ENCODE assay signal across 8 cellular contexts in genomic region chr18:2655954-2656236, GRCh38. TPM values are rescaled to one million over a fixed set of nuclear protein-coding genes. Genes with fewer than 3 reads are reported as not detected.
DNase-seq lines count a peak whose midpoint lies in the region; TF ChIP-seq lines count a peak whose summit lies in the region.

No MANE protein-coding gene starts in this region.

- no peak for TF ChIP-seq CTCF in GM06990 (IDR thresholded peaks at IDR 0.05; ENCODE audit: insufficient read depth, low read length, poor library complexity, severe bottlenecking)

- 0 to 1% methylated on average over 30 to 37 of the region's 37 CpGs for WGBS in esophagus, 2 donors

- no peaks in the 10 kb centered on the region for H3K27me3 ChIP-seq in GM06990 (replicated peaks; ENCODE audit: control insufficient read depth, insufficient read depth, low read length)
- no peaks in the 10 kb centered on the region for H3K27me3 ChIP-seq in HAP-1 (ENCODE audit: low read depth)
- H3K27me3 ChIP-seq in SJCRH30, result no peaks in the 10 kb centered on the region
- H3K27me3 ChIP-seq in esophagus (ENCODE audit: control insufficient read depth in 1 of 2, insufficient read depth in 2 of 2, low read length in 2 of 2), result no peaks in the 10 kb centered on the region

- peak overlapping the region; percentile 85 for H3K27ac ChIP-seq in SJCRH30
- peak overlapping the region; percentile 97 to 98 for H3K27ac ChIP-seq in esophagus (ENCODE audit: low read depth in 2 of 2, low read length in 1 of 2)

- H3K9me3 ChIP-seq in HAP-1 (no peaks in the 10 kb centered on the region), SJCRH30 (replicated peaks) (no peaks in the 10 kb centered on the region), esophagus (ENCODE audit: control insufficient read depth in 2 of 2, insufficient read depth in 1 of 2, low read depth in 1 of 2, low read length in 1 of 2) (no peaks in the 10 kb centered on the region)

- in situ Hi-C loops in HAP-1 (cut with MboI; ENCODE audit: low sequenced_read_pairs), result no loop called here

- no peak for DNase-seq in GM06990 (ENCODE audit: extremely low read depth, insufficient read length)
- DNase-seq in HAP-1 (ENCODE audit: low spot score in 2 of 2), result no peak
- no peak for DNase-seq in SJCRH30
- DNase-seq in pons (ENCODE audit: low spot score), result peak; percentile 14
- DNase-seq in NCI-H1694 treated with DMSO at 0.1 percent for 48 hours (lab: John Stamatoyannopoulos, UW), result no peak
- DNase-seq in NCI-H69 (lab: John Stamatoyannopoulos, UW), result no peak
- no peak for DNase-seq in NCI-H2227 (lab: John Stamatoyannopoulos, UW; ENCODE audit: unreplicated experiment)

- no peaks in the 10 kb centered on the region; the same call in 1 of the 2 replicates for H3K36me3 ChIP-seq in GM06990 (ENCODE audit: control insufficient read depth, insufficient read depth, low read length)
- peaks cover 4% of the 10 kb centered on the region; the same call in 1 of the 2 replicates for H3K36me3 ChIP-seq in HAP-1 (replicated peaks)
- 0 out of 2 replicates have a peak, but pooled peaks cover 7% of the 10 kb centered on the region for H3K36me3 ChIP-seq in SJCRH30
- H3K36me3 ChIP-seq in esophagus (ENCODE audit: control insufficient read depth in 2 of 2, insufficient read depth in 2 of 2, low read length in 1 of 2), result peaks cover 0 to under 1% of the 10 kb centered on the region in 2 donors

- H3K4me3 ChIP-seq in GM06990 (replicated peaks; ENCODE audit: low read depth, low read length), result peak overlapping the region; percentile 98
- peak overlapping the region; percentile 82 for H3K4me3 ChIP-seq in HAP-1
- peak overlapping the region; percentile 94 for H3K4me3 ChIP-seq in SJCRH30
- H3K4me3 ChIP-seq in esophagus (ENCODE audit: low read depth in 1 of 2, low read length in 2 of 2), result peak overlapping the region; percentile 73 to 89

- H3K4me1 ChIP-seq in HAP-1 (peaks cover 17% of the 10 kb centered on the region), SJCRH30 (peaks cover 2% of the 10 kb centered on the region; the same call in 1 of the 2 replicates), esophagus (ENCODE audit: control insufficient read depth in 2 of 2, insufficient read depth in 2 of 2, low read length in 1 of 2) (peaks cover 0 to 2% of the 10 kb centered on the region in 2 donors)

RNA-seq across cellular contexts. Expression of gene SMCHD1, which starts 0.4 kb away (rescaled TPM):
- 83.2 and 89.2 TPM in 2 replicates for total RNA-seq in SJCRH30 (2014; rRNA removed; shearing (Covaris generic))
- polyA plus RNA-seq in esophagus, result 1 to 10 TPM; 5.0 to 7.6 TPM
